ENCODE assay signal across 11 cellular contexts in the genomic region with DNA sequence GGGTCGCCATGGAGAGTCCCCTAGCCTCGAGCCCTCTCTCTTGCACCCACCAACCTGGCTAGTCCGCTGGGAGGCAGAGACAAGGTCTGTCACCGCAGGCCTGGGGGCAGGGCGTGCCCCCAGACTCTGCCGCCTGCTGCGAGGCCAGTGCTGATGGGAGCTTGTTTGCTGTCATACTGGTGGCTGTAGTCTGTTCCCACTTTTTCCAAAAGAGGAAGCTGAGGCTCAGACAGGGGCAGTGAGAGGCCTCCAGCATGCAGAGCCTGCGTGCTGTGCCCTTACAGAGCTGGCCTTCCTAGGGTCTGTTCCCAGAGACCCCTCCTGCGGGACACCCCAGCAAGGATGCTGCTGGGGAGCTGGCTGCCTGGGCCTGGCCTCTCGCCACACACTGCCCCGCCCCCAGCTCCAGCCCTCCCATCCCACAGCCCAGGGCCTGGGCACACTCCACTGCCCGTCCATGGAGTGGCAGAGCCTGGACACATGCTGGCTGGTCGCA. TPM values are rescaled to one million over a fixed set of nuclear protein-coding genes. Genes with fewer than 3 reads are reported as not detected.
A peak's percentile ranks its signal among the peaks of the same experiment; 100 is the strongest.
DNase-seq lines count a peak whose midpoint lies in the region; ATAC-seq and TF ChIP-seq lines count a peak whose summit lies in the region.
"Had no signal": no experiment of that assay in that cellular context is flagged by ENCODE, and none has a peak within 500 bp of the region (broad histone marks: within the 10 kb centered on the region; RNA-seq: fewer than 3 reads in every experiment).

No MANE protein-coding gene starts in this region.

- H3K9me3 ChIP-seq in DND-41 (ENCODE audit: insufficient read depth, low read length, severe bottlenecking) (no peaks in the 10 kb centered on the region), right cardiac atrium (ENCODE audit: control insufficient read depth, low read length) (no peaks in the 10 kb centered on the region)
- H3K9me3 ChIP-seq: Peyer's patch had no signal

- no peak overlapping the region for H3K4me2 ChIP-seq in DND-41 (ENCODE audit: insufficient read depth, low read length)

- H3K36me3 ChIP-seq in DND-41 (ENCODE audit: insufficient read depth, low read length) = peaks cover 32% of the 10 kb centered on the region
- H3K36me3 ChIP-seq: Peyer's patch had no signal

- H3K4me1 ChIP-seq in DND-41 (ENCODE audit: insufficient read depth, low read length) (no peaks in the 10 kb centered on the region), right cardiac atrium (ENCODE audit: control insufficient read depth, insufficient read depth, low read length) (no peaks in the 10 kb centered on the region)

- H3K79me2 ChIP-seq in DND-41 (ENCODE audit: insufficient read depth, low read length) = no peaks in the 10 kb centered on the region

- H3K4me3 Mint-ChIP-seq in T-cell = no peak overlapping the region

- TF ChIP-seq CTCF in DND-41 (IDR thresholded peaks at IDR 0.05; ENCODE audit: borderline replicate concordance, extremely low read depth, low read length, poor library complexity, severe bottlenecking) = no peak

- H3K27me3 ChIP-seq in DND-41 (ENCODE audit: insufficient read depth, low read length, poor library complexity) (no peaks in the 10 kb centered on the region), right cardiac atrium (ENCODE audit: control insufficient read depth, insufficient read depth) (no peaks in the 10 kb centered on the region)
- H3K27me3 ChIP-seq: Peyer's patch had no signal

- H3K4me3 ChIP-seq in DND-41 (ENCODE audit: low read depth in 1 of 2, low read length in 2 of 2) (no peak overlapping the region), right cardiac atrium (ENCODE audit: low read length) (no peak overlapping the region)
- H3K4me3 ChIP-seq: Peyer's patch had no signal

- H3K27ac Mint-ChIP-seq in T-cell = peak overlapping the region; percentile 78 to 87

- H3K36me3 Mint-ChIP-seq in T-cell = peaks cover 14% of the 10 kb centered on the region

- H3K27me3 Mint-ChIP-seq in T-cell = no peaks in the 10 kb centered on the region

- 78% methylated on average over 13 of the region's 13 CpGs for WGBS in right cardiac atrium

- CTCF ChIA-PET in T-cell (lab: Charles Lee) = interaction anchor here in 1 of 2 donors (0.5 to 0.7 kb wide), 2 partner anchors 9 to 27 kb away, joined by 4 read pairs; no protein-coding TSS in a partner anchor

- peaks cover 64 to 76% (median 67%) of the 10 kb centered on the region in 3 donors for H3K4me1 Mint-ChIP-seq in T-cell

- intact Hi-C loops in right cardiac atrium (cut with DNase I) = no loop called here

- POLR2A ChIA-PET in T-cell (lab: Charles Lee) = no interaction called here

- DNase-seq in AML-193 (lab: John Stamatoyannopoulos, UW) (peak; percentile 36 to 50), DND-41 (no peak), T-cell (no peak), right cardiac atrium (no peak), DMS79 treated with DMSO at 0.1 percent for 48 hours (lab: John Stamatoyannopoulos, UW) (no peak), islet precursor cell (no peak), NCI-H748 treated with DMSO at 0.1 percent for 48 hours (lab: John Stamatoyannopoulos, UW) (no peak)
- DNase-seq: mesenchymal stem cell; Peyer's patch; stimulated activated CD4-positive, alpha-beta T cell treated with anti-CD3 and anti-CD28 coated beads, Interleukin-4, amount 100 ng/mL, for 1 hour had no signal

- H4K20me1 ChIP-seq in DND-41 (ENCODE audit: insufficient read depth, low read length) = no peaks in the 10 kb centered on the region

- no peaks in the 10 kb centered on the region for H3K9me3 Mint-ChIP-seq in T-cell

- no peak overlapping the region for H2AFZ ChIP-seq in DND-41 (ENCODE audit: low read depth, low read length)

- H3K27ac ChIP-seq in DND-41 (ENCODE audit: low read length) (no peak overlapping the region), right cardiac atrium (ENCODE audit: low read length) (no peak overlapping the region)

- H3K9ac ChIP-seq in DND-41 (ENCODE audit: low read depth, low read length) = no peak overlapping the region

- ATAC-seq in DND-41 (ENCODE audit: insufficient read depth, low read depth) (peak; percentile 15; the same call in 1 of the 3 replicates), T-cell (replicated peaks in 1 of 4) (peak in 3 of 4 experiments; percentile 3 to 4 (median 4)), right cardiac atrium (peak; percentile 44 to 46), HG03354 (IDR thresholded peaks at IDR 0.05; ENCODE audit: poor library complexity, severe bottlenecking, unreplicated experiment) (no peak)

RNA-seq across cellular contexts. Expression of a gene that starts 21.0 kb away (rescaled TPM):
- 10 to 100 TPM; 39.6 to 79.2 (median 71.2) TPM for total RNA-seq in T-cell
- total RNA-seq in right cardiac atrium = 1 to 10 TPM; 1.0 to 2.0 (median 1.3) TPM
- polyA plus RNA-seq in right cardiac atrium = 0.16 TPM

RNA-seq across cellular contexts. Expression of a gene that starts 58.5 kb away (rescaled TPM):
- total RNA-seq in T-cell (10 to 100 TPM; 39.7 to 98.5 (median 72.8) TPM), right cardiac atrium (10 to 100 TPM; 17.7 to 26.6 (median 22.5) TPM)
- polyA plus RNA-seq in right cardiac atrium = 30.3 TPM

Comparison
In these comparisons a context has a peak if more than half of its experiments do, and no peak if none do; other contexts are left out.
1. DNase-seq: peak in AML-193 (2 of 2); none in DND-41 (single experiment), T-cell (0 of 34), right cardiac atrium (0 of 3), DMS79 treated with DMSO at 0.1 percent for 48 hours (single experiment), islet precursor cell (single experiment) and NCI-H748 treated with DMSO at 0.1 percent for 48 hours (single experiment).
2. RNA of a gene that starts 21.0 kb away (total RNA-seq): 39.6 to 79.2 TPM in T-cell; 1.0 to 2.0 TPM in right cardiac atrium; every median in the first group is over 10 times any median in the second.